In genomic region chr16:89453662-89454321, GRCh38 we compare ENCODE assay signal across 9 cellular contexts. TPM values are rescaled to one million over a fixed set of nuclear protein-coding genes. Genes with fewer than 3 reads are reported as not detected.
A peak's percentile ranks its signal among the peaks of the same experiment; 100 is the strongest.
DNase-seq lines count a peak whose midpoint lies in the region; ATAC-seq and TF ChIP-seq lines count a peak whose summit lies in the region.
"Had no signal": no experiment of that assay in that cellular context is flagged by ENCODE, and none has a peak within 500 bp of the region (broad histone marks: within the 10 kb centered on the region; RNA-seq: fewer than 3 reads in every experiment).

No MANE protein-coding gene starts in this region.

- peaks cover 79% of the 10 kb centered on the region for H3K4me1 Mint-ChIP-seq in activated T-cell treated with anti-CD3 and anti-CD28 coated beads, Interleukin-2, amount 50 U/mL, for 4 hours (ENCODE audit: low read depth)
- peaks cover 76% of the 10 kb centered on the region for H3K4me1 Mint-ChIP-seq in activated CD8-positive, alpha-beta T cell treated with anti-CD3 and anti-CD28 coated beads, Interleukin-2, amount 10 ng/mL, durations not matched to agents 7 days and 5 days (ENCODE audit: low read depth)

- CTCF ChIA-PET in activated CD8-positive, alpha-beta T cell treated with anti-CD3 and anti-CD28 coated beads, Interleukin-2, amount 10 ng/mL, durations not matched to agents 7 days and 5 days (lab: Charles Lee) = interaction anchor here (0.9 to 1.9 kb wide), 2 partner anchors 11 to 43 kb away, joined by 3 to 7 read pairs; no protein-coding TSS in a partner anchor

- no peak overlapping the region for H3K4me3 ChIP-seq in thyroid gland (replicated peaks in 1 of 3)

- H3K27me3 Mint-ChIP-seq in activated T-cell treated with anti-CD3 and anti-CD28 coated beads, Interleukin-2, amount 50 U/mL, for 4 hours (ENCODE audit: low read depth) = no peaks in the 10 kb centered on the region
- H3K27me3 Mint-ChIP-seq in activated CD8-positive, alpha-beta T cell treated with anti-CD3 and anti-CD28 coated beads, Interleukin-2, amount 10 ng/mL, durations not matched to agents 7 days and 5 days (ENCODE audit: low read depth) = no peaks in the 10 kb centered on the region

- no peaks in the 10 kb centered on the region for H3K9me3 ChIP-seq in thyroid gland

- peak in 3 of 6 experiments; percentile 8 to 32 (median 20) for TF ChIP-seq CTCF in thyroid gland (IDR thresholded peaks at IDR 0.05)

- no peak for DNase-seq in activated T-cell treated with anti-CD3 and anti-CD28 coated beads, Interleukin-2, amount 50 U/mL, for 4 hours
- DNase-seq in activated T-cell treated with anti-CD3 and anti-CD28 coated beads, Interleukin-2, amount 50 U/mL, for 1 hour = no peak
- no peak for DNase-seq in activated CD8-positive, alpha-beta T cell treated with anti-CD3 and anti-CD28 coated beads, Interleukin-2, amount 10 ng/mL, durations not matched to agents 7 days and 5 days
- DNase-seq in hepatic stellate cell (ENCODE audit: low spot score) (peak; percentile 35), thyroid gland (peak; percentile 47 to 51), NCI-H1930 (lab: John Stamatoyannopoulos, UW) (no peak), AML-193 (lab: John Stamatoyannopoulos, UW) (no peak)
- DNase-seq: NCI-H1436 treated with DMSO at 0.1 percent for 48 hours had no signal

- no peak for TF ChIP-seq POLR2A in thyroid gland (IDR thresholded peaks at IDR 0.05)

- WGBS in thyroid gland, 2 donors = 52 to 53% methylated on average over 8 to 11 of the region's 11 CpGs

- no peaks in the 10 kb centered on the region for H3K27me3 ChIP-seq in thyroid gland

- peak overlapping the region; percentile 69 for H3K27ac Mint-ChIP-seq in activated CD8-positive, alpha-beta T cell treated with anti-CD3 and anti-CD28 coated beads, Interleukin-2, amount 10 ng/mL, durations not matched to agents 7 days and 5 days

- H3K9me3 Mint-ChIP-seq in activated T-cell treated with anti-CD3 and anti-CD28 coated beads, Interleukin-2, amount 50 U/mL, for 4 hours = no peaks in the 10 kb centered on the region
- no peaks in the 10 kb centered on the region for H3K9me3 Mint-ChIP-seq in activated CD8-positive, alpha-beta T cell treated with anti-CD3 and anti-CD28 coated beads, Interleukin-2, amount 10 ng/mL, durations not matched to agents 7 days and 5 days (ENCODE audit: insufficient read depth)

- POLR2A ChIA-PET in activated CD8-positive, alpha-beta T cell treated with anti-CD3 and anti-CD28 coated beads, Interleukin-2, amount 10 ng/mL, durations not matched to agents 7 days and 5 days (lab: Charles Lee) = no interaction called here

- peaks cover 3% of the 10 kb centered on the region for H3K36me3 Mint-ChIP-seq in activated T-cell treated with anti-CD3 and anti-CD28 coated beads, Interleukin-2, amount 50 U/mL, for 4 hours (ENCODE audit: insufficient read depth)
- peaks cover 29% of the 10 kb centered on the region for H3K36me3 Mint-ChIP-seq in activated CD8-positive, alpha-beta T cell treated with anti-CD3 and anti-CD28 coated beads, Interleukin-2, amount 10 ng/mL, durations not matched to agents 7 days and 5 days (ENCODE audit: low read depth)

- H3K27ac ChIP-seq in thyroid gland = peak overlapping the region in 2 of 3 donors; percentile 6 to 15

- peak; percentile 26 to 32 for ATAC-seq in activated T-cell treated with anti-CD3 and anti-CD28 coated beads, Interleukin-2, amount 50 U/mL, for 4 hours
- ATAC-seq in activated CD8-positive, alpha-beta T cell treated with anti-CD3 and anti-CD28 coated beads, Interleukin-2, amount 10 ng/mL, durations not matched to agents 7 days and 5 days = peak; percentile 42
- ATAC-seq in HG02840 (IDR thresholded peaks at IDR 0.05; ENCODE audit: low FRiP score, unreplicated experiment) = no peak

- H3K36me3 ChIP-seq in thyroid gland = no peaks in the 10 kb centered on the region

- H3K4me3 Mint-ChIP-seq in activated T-cell treated with anti-CD3 and anti-CD28 coated beads, Interleukin-2, amount 50 U/mL, for 4 hours = peak overlapping the region; percentile 14
- H3K4me3 Mint-ChIP-seq in activated CD8-positive, alpha-beta T cell treated with anti-CD3 and anti-CD28 coated beads, Interleukin-2, amount 10 ng/mL, durations not matched to agents 7 days and 5 days = peak overlapping the region; percentile 10

- intact Hi-C loops in thyroid gland (cut with DNase I) = no loop called here

- H3K4me1 ChIP-seq in thyroid gland = peaks cover 25 to 48% of the 10 kb centered on the region in 2 donors

RNA-seq across cellular contexts. Expression of gene ANKRD11, which starts 36.6 kb away (rescaled TPM):
- 100 to 1,000 TPM; 153 to 181 (median 162) TPM for total RNA-seq in activated T-cell treated with anti-CD3 and anti-CD28 coated beads, Interleukin-2, amount 50 U/mL, for 4 hours
- total RNA-seq in activated CD8-positive, alpha-beta T cell treated with anti-CD3 and anti-CD28 coated beads, Interleukin-2, amount 10 ng/mL, durations not matched to agents 7 days and 5 days = 100 to 1,000 TPM; 157 to 175 TPM
- total RNA-seq in thyroid gland = 10 to 100 TPM; 62.1 to 90.4 (median 75.0) TPM

RNA-seq across cellular contexts. Expression of gene SPG7, which starts 54.4 kb away (rescaled TPM):
- 10 to 100 TPM; 76.1 to 88.4 (median 78.5) TPM for total RNA-seq in activated T-cell treated with anti-CD3 and anti-CD28 coated beads, Interleukin-2, amount 50 U/mL, for 4 hours
- total RNA-seq in activated CD8-positive, alpha-beta T cell treated with anti-CD3 and anti-CD28 coated beads, Interleukin-2, amount 10 ng/mL, durations not matched to agents 7 days and 5 days = 10 to 100 TPM; 94.7 to 98.4 TPM
- 100 to 1,000 TPM; 218 to 392 (median 285) TPM for total RNA-seq in thyroid gland

Comparison
In these comparisons a context has a peak if more than half of its experiments do, and no peak if none do; other contexts are left out.
1. DNase-seq: peak in hepatic stellate cell (single experiment) and thyroid gland (2 of 2); none in activated T-cell treated with anti-CD3 and anti-CD28 coated beads, Interleukin-2, amount 50 U/mL, for 4 hours (single experiment), activated T-cell treated with anti-CD3 and anti-CD28 coated beads, Interleukin-2, amount 50 U/mL, for 1 hour (single experiment), activated CD8-positive, alpha-beta T cell treated with anti-CD3 and anti-CD28 coated beads, Interleukin-2, amount 10 ng/mL, durations not matched to agents 7 days and 5 days (single experiment), NCI-H1930 (0 of 2) and AML-193 (0 of 2).